Comparison of ENCODE assay signal across 33 cellular contexts in the genomic region with DNA sequence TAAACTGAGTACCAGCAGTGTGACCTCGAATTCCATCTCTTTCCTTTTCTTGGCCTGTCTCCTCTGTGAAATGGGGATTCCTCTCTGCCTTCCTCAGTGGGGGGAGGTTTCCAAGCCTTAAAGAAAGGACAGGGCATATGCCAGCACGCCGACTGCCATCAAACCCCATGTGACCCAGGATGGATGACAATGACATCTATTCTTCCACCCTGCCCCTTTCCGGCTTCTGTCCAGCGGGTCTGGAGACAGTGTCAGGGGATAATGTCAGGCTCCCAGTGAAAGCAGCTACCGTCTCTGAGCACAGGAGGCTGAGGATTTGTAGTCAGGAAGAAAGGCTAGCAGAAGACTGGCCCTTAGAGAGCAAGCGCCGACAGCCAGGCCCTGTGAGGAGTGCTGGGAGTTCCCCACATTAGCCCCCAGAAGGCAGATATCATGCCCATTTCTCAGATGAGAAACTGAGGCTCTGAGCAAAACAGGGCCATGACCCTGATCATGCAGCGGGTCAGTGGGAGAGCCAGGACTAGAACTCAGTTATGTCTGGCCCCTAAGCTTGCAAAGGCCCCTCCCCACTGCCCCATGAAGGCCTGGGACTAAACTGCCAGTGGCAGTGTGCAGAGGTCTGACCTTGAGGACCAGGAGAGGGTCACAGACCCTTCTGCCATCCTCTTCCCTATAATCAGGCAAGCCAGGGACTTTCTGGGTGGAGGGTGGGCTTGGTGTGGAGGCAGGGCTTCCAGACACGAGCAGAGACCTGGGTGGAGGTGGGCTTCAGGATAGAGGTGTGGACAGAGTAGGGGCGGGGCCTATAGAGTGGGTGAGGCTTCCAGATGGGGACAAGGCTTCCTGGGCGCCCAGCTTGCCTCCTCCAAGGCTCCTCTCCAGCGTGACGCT. TPM values are rescaled to one million over a fixed set of nuclear protein-coding genes. Genes with fewer than 3 reads are reported as not detected.
A peak's percentile ranks its signal among the peaks of the same experiment; 100 is the strongest.
DNase-seq lines count a peak whose midpoint lies in the region; ATAC-seq, FAIRE-seq and TF ChIP-seq lines count a peak whose summit lies in the region.
"Had no signal": no experiment of that assay in that cellular context is flagged by ENCODE, and none has a peak within 500 bp of the region (broad histone marks: within the 10 kb centered on the region; RNA-seq: fewer than 3 reads in every experiment).

No MANE protein-coding gene starts in this region.

- TF ChIP-seq RAD21 in K562 (CRISPR knock-in tag; conservative IDR thresholded peaks at IDR 0.05 in 1 of 2, IDR thresholded peaks at IDR 0.05 in 1 of 2), result no peak

- H3K4me3 ChIP-seq in K562, result no peak overlapping the region
- H3K4me3 ChIP-seq: gastroesophageal sphincter, HAP-1, SJSA1, smooth muscle cell had no signal

- TF ChIP-seq CTCF in K562 (IDR thresholded peaks at IDR 0.05 in 2 of 3, conservative IDR thresholded peaks at IDR 0.05 in 1 of 3; ENCODE audit: insufficient read depth in 2 of 3, low read depth in 1 of 3, low read length in 3 of 3), result no peak

- no peaks in the 10 kb centered on the region for H3K9me3 ChIP-seq in K562 (replicated peaks; ENCODE audit: control insufficient read depth, insufficient read depth, low read depth, low read length)
- H3K9me3 ChIP-seq: Caco-2, gastroesophageal sphincter, HAP-1, SJSA1 had no signal

- H3K27me3 ChIP-seq in K562 (ENCODE audit: control insufficient read depth in 2 of 2, insufficient read depth in 2 of 2, low read length in 2 of 2), result peaks cover 30 to 61% of the 10 kb centered on the region in 2 experiments; a peak in 4 of 5 replicates

- DNase-seq in C1 segment of cervical spinal cord (lab: John Stamatoyannopoulos, UW) (peak in 11 of 14 donors; percentile 7 to 76 (median 64)), K562 (ENCODE audit: extremely low read depth in 1 of 4, low spot score in 3 of 4) (no peak), inferior parietal cortex (ENCODE audit: extremely low spot score) (peak; percentile 72), posterior cingulate gyrus (peak in 8 of 10 donors; percentile 34 to 91 (median 74)), HuH-7 (ENCODE audit: low spot score) (no peak), SIG-M5 treated with dmso at 0.1 percent for 504 hours (lab: John Stamatoyannopoulos, UW; ENCODE audit: unreplicated experiment) (no peak), cerebellum (ENCODE audit: low spot score) (no peak), NCI-H2227 treated with DMSO at 0.1 percent for 48 hours (lab: John Stamatoyannopoulos, UW) (no peak)
- DNase-seq: ACHN; activated CD8-positive, alpha-beta T cell treated with anti-CD3 and anti-CD28 coated beads for 36 hours; Caco-2; DMS79; GDM1; MM.1S; NCI-H1417; NCI-H2081; NCI-H226; NCI-H69; stimulated activated CD4-positive, alpha-beta T cell treated with anti-CD3 and anti-CD28 coated beads, Interleukin-1b, Interleukin-23, amount 100 ng/mL, for 48 hours; T-helper 1 cell; trophoblast cell had no signal

- no peak overlapping the region for H3K27ac ChIP-seq in K562 (ENCODE audit: extremely low read depth, low read depth, low read length)
- H3K27ac ChIP-seq: C4-2B, KMS-11, SJSA1 had no signal

- CTCF ChIA-PET in K562 (lab: Yijun Ruan, JAX; ENCODE audit: low intra/inter-chr PET ratio), result no interaction called here

- no TSS peak for BruUV-seq in K562 (replicated peaks; lab: Mats Ljungman, UMichigan)

- in situ Hi-C loops in K562 (cut with MboI), result no loop called here

- H4K20me1 ChIP-seq in K562 (replicated peaks; ENCODE audit: control insufficient read depth, insufficient read depth, low read length), result peaks cover 10% of the 10 kb centered on the region

- intact Hi-C loops in K562 (cut with micrococcal nuclease), result no loop called here
- intact Hi-C loops in posterior cingulate gyrus (cut with DNase I), result no loop called here

- TF ChIP-seq POLR2A in K562 (conservative IDR thresholded peaks at IDR 0.05), result no peak

- POLR2A ChIA-PET in K562 (lab: Yijun Ruan, JAX), result interaction anchor here (0.6 to 1.4 kb wide), 5 partner anchors 11 to 32 kb away, joined by 3 to 5 read pairs (median 4); a partner anchor contains a TSS

- no peak overlapping the region for H3K9ac ChIP-seq in K562 (ENCODE audit: insufficient read depth in 1 of 2, low read depth in 2 of 2, low read length in 2 of 2)
- H3K9ac ChIP-seq: KMS-11 had no signal

- no peak for TF ChIP-seq EP300 in K562 (IDR thresholded peaks at IDR 0.05; ENCODE audit: low read length)

- H2AFZ ChIP-seq in K562 (ENCODE audit: low read depth, low read length), result no peak overlapping the region

- H3K9me1 ChIP-seq in K562 (ENCODE audit: control insufficient read depth, insufficient read depth, low read length), result no peaks in the 10 kb centered on the region

- WGBS in K562 (ENCODE audit: insufficient coverage, low coverage, missing lambda C conversion rate), result 24% methylated on average over 14 of the region's 14 CpGs

- H3K79me2 ChIP-seq in K562 (ENCODE audit: control insufficient read depth, insufficient read depth, low read length), result no peaks in the 10 kb centered on the region

- H3K36me3 ChIP-seq in K562 (ENCODE audit: control insufficient read depth, insufficient read depth, low read length), result no peaks in the 10 kb centered on the region
- H3K36me3 ChIP-seq: gastroesophageal sphincter, HAP-1, SJSA1 had no signal

- H3K4me1 ChIP-seq in K562 (replicated peaks in 1 of 2; ENCODE audit: control insufficient read depth in 2 of 2, insufficient read depth in 2 of 2, low read length in 2 of 2), result peaks cover 6 to 38% of the 10 kb centered on the region in 2 experiments
- H3K4me1 ChIP-seq: Caco-2, gastroesophageal sphincter, HAP-1, SJSA1 had no signal

- FAIRE-seq in K562 (lab: Jason Lieb, UNC), result no peak
- FAIRE-seq: astrocyte, RCC 7860 had no signal

- H3K4me2 ChIP-seq in K562 (ENCODE audit: insufficient read depth, low read length), result no peak overlapping the region
- H3K4me2 ChIP-seq: KMS-11, smooth muscle cell had no signal

- no peak for ATAC-seq in K562
- ATAC-seq: activated CD4-positive, CD25-positive, alpha-beta regulatory T cell treated with anti-CD3 and anti-CD28 coated beads, Interleukin-2, amount 50 U/mL, for 24 hours; activated CD8-positive, alpha-beta T cell treated with anti-CD3 and anti-CD28 coated beads for 36 hours; gastroesophageal sphincter had no signal

TF ChIP-seq in K562, 482 proteins besides CTCF, POLR2A, EP300 and RAD21:
- TF ChIP-seq RBFOX2 (IDR thresholded peaks at IDR 0.05; ENCODE audit: low read depth, low read length) (no peak), ESRRA (IDR thresholded peaks at IDR 0.05; ENCODE audit: borderline replicate concordance, low read depth) (peak; percentile 91), TEAD2 (tag; IDR thresholded peaks at IDR 0.05) (no peak)

RNA-seq across cellular contexts. Expression of a gene that starts 30.1 kb away (rescaled TPM):
- total RNA-seq in K562 (2011; cell fraction: chromatin; rRNA removed; ENCODE audit: low replicate concordance), result 55.0 and 75.1 TPM in 2 replicates
- total RNA-seq in K562 (2011; cell fraction: nucleolus; rRNA removed), result 60.3 and 62.5 TPM in 2 replicates
- 61.4 and 63.4 TPM in 2 replicates for total RNA-seq in K562 (2011; cell fraction: nucleoplasm; rRNA removed)
- total RNA-seq in K562 (2014; rRNA removed) (26.4 and 29.3 TPM in 2 replicates), K562 (2014; rRNA removed; fragmentation: Illumina TruSeq; extraction: Trizol) (35.8 and 38.3 TPM in 2 replicates), K562 (2015; rRNA removed; fragmentation: Illumina TruSeq; extraction: Trizol) (34.4 and 37.7 TPM in 2 replicates), K562 (2021) (72.5 and 81.8 TPM in 2 replicates), cerebellum (3.6 TPM)
- polyA plus RNA-seq in K562 (2011; rRNA removed) (118 and 120 TPM in 2 replicates), K562 (2014; fragmentation: Illumina TruSeq; extraction: Trizol) (117 and 124 TPM in 2 replicates), K562 (2014; fragmentation: Nextera tagmentation; extraction: Ambion mirVana) (100 to 1,000 TPM in 1 of 2 experiments, 10 to 100 TPM in 1; 84.3 to 148 TPM), K562 (2014; rRNA removed) (74.1 and 81.7 TPM in 2 replicates)
- polyA plus RNA-seq in K562 (2011; cell fraction: cytosol; rRNA removed), result 99.5 and 121 TPM in 2 replicates
- 89.5 and 92.0 TPM in 2 replicates for polyA plus RNA-seq in K562 (2011; cell fraction: nucleus; rRNA removed)
- polyA plus RNA-seq in K562 (2012), result 72.5 and 78.6 TPM in 2 replicates
- polyA minus RNA-seq in K562 (2011; rRNA and poly(A)+ RNA removed), result 68.8 and 84.8 TPM in 2 replicates
- 44.7 and 47.7 TPM in 2 replicates for polyA minus RNA-seq in K562 (2011; cell fraction: cytosol; rRNA and poly(A)+ RNA removed)
- 24.9 and 31.9 TPM in 2 replicates for polyA minus RNA-seq in K562 (2011; cell fraction: nucleus; rRNA and poly(A)+ RNA removed)

RNA-seq across cellular contexts. Expression of a gene that starts 42.5 kb away (rescaled TPM):
- not detected in 2 replicates for total RNA-seq in K562 (2011; cell fraction: chromatin; rRNA removed; ENCODE audit: low replicate concordance)
- total RNA-seq in K562 (2011; cell fraction: nucleolus; rRNA removed), result not detected in 2 replicates
- total RNA-seq in K562 (2011; cell fraction: nucleoplasm; rRNA removed), result not detected in 2 replicates
- total RNA-seq in K562 (2014; rRNA removed) (not detected in 2 replicates), K562 (2014; rRNA removed; fragmentation: Illumina TruSeq; extraction: Trizol) (not detected in 2 replicates), K562 (2015; rRNA removed; fragmentation: Illumina TruSeq; extraction: Trizol) (not detected in 2 replicates), K562 (2021) (0.02 TPM in 1 of 2 replicates, not detected in the other), cerebellum (8.8 TPM)
- polyA plus RNA-seq in K562 (2011; rRNA removed) (not detected in 2 replicates), K562 (2014; fragmentation: Illumina TruSeq; extraction: Trizol) (not detected in 2 replicates), K562 (2014; fragmentation: Nextera tagmentation; extraction: Ambion mirVana) (under 1 TPM in 1 of 2 experiments, not detected in 1; 0.03 TPM), K562 (2014; rRNA removed) (not detected in 2 replicates)
- polyA plus RNA-seq in K562 (2011; cell fraction: cytosol; rRNA removed), result not detected in 2 replicates
- 0.04 TPM in 1 of 2 replicates, not detected in the other for polyA plus RNA-seq in K562 (2011; cell fraction: nucleus; rRNA removed)
- 0.07 and 0.08 TPM in 2 replicates for polyA plus RNA-seq in K562 (2012)
- polyA minus RNA-seq in K562 (2011; rRNA and poly(A)+ RNA removed), result not detected in 2 replicates
- not detected in 2 replicates for polyA minus RNA-seq in K562 (2011; cell fraction: cytosol; rRNA and poly(A)+ RNA removed)
- polyA minus RNA-seq in K562 (2011; cell fraction: nucleus; rRNA and poly(A)+ RNA removed), result not detected in 2 replicates
- total RNA-seq: activated CD8-positive, alpha-beta T cell treated with anti-CD3 and anti-CD28 coated beads for 36 hours; astrocyte; cardiac septum; dermis blood vessel endothelial cell; lung microvascular endothelial cell; SJSA1; smooth muscle cell had no signal
- polyA plus RNA-seq: smooth muscle cell had no signal

Comparison
In these comparisons a context has a peak if more than half of its experiments do, and no peak if none do; other contexts are left out.
1. DNase-seq: peak in C1 segment of cervical spinal cord (11 of 14), inferior parietal cortex (single experiment) and posterior cingulate gyrus (8 of 10); none in K562 (0 of 4), HuH-7 (single experiment), SIG-M5 treated with dmso at 0.1 percent for 504 hours (single experiment), cerebellum (single experiment) and NCI-H2227 treated with DMSO at 0.1 percent for 48 hours (single experiment).